ENCODE assay signal across 16 cellular contexts in the genomic region with DNA sequence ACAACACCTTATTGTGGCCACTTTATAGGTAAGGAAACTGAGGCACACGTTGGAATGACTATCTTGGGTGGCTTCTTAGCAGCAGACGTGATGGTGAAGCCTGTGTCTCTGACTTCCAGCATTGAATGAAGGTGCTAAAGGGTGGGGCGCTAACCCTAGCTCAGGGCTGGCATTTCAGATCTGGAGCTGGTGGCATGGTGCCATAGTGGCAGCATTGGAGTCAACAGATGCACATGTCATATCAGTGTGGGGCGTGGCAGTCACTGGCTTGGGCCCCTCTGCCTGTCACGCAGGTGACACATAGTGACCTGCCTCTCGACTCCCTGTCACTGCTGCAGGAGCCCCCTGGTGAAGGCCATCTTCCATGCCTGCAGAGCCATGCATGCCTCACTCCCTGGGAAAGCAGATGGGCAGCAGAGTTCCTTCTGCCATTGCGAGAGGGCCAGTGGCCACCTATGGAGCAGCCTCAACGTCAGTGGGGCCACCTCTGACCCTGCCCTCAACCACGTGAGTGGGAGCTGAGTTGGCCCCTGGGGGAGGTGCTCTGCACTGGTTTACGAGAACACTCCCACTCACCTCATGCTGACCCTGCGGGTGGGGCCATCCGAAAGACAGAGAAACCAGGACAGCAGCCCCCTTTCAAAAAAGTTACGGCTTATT. TPM values are rescaled to one million over a fixed set of nuclear protein-coding genes. Genes with fewer than 3 reads are reported as not detected.
DNase-seq lines count a peak whose midpoint lies in the region; ATAC-seq and TF ChIP-seq lines count a peak whose summit lies in the region.
"Had no signal": no experiment of that assay in that cellular context is flagged by ENCODE, and none has a peak within 500 bp of the region (broad histone marks: within the 10 kb centered on the region; RNA-seq: fewer than 3 reads in every experiment).

No MANE protein-coding gene starts in this region.

- 66 to 82% (median 77%) methylated on average over 10 to 13 of the region's 13 CpGs for WGBS in heart left ventricle, 4 donors

- no peak for TF ChIP-seq POLR2A in heart left ventricle (IDR thresholded peaks at IDR 0.05)

- peaks cover 0 to 99% (median 91%) of the 10 kb centered on the region in 9 donors for H3K36me3 ChIP-seq in heart left ventricle

- no peak overlapping the region for H3K4me3 Mint-ChIP-seq in stimulated activated effector memory CD8-positive, alpha-beta T cell treated with anti-CD3 and anti-CD28 coated beads, Interleukin-12 subunit alpha, Interleukin-12 subunit beta, amount 100 ng/mL, for 72 hours
- no peak overlapping the region for H3K4me3 Mint-ChIP-seq in effector memory CD8-positive, alpha-beta T cell
- H3K4me3 Mint-ChIP-seq: CD4-positive, alpha-beta T cell; H9 had no signal

- peaks cover 0 to 44% (median 14%) of the 10 kb centered on the region in 12 donors for H3K4me1 ChIP-seq in heart left ventricle
- H3K4me1 ChIP-seq: BE2C had no signal

- no peaks in the 10 kb centered on the region for H3K27me3 Mint-ChIP-seq in effector memory CD8-positive, alpha-beta T cell
- H3K27me3 Mint-ChIP-seq: CD4-positive, alpha-beta T cell had no signal

- H3K9me3 ChIP-seq in heart left ventricle: no peaks in the 10 kb centered on the region
- H3K9me3 ChIP-seq: BE2C had no signal

- no peaks in the 10 kb centered on the region for H3K27me3 ChIP-seq in heart left ventricle
- H3K27me3 ChIP-seq: BE2C had no signal

- DNase-seq in Right ventricle myocardium inferior (ENCODE audit: missing footprints): peak; percentile 78
- no peak for DNase-seq in cardiac septum (ENCODE audit: low spot score)
- peak in 3 of 5 donors; percentile 52 to 76 (median 69) for DNase-seq in heart left ventricle
- peak; percentile 69 for DNase-seq in myocyte (ENCODE audit: low read depth)
- DNase-seq in stimulated activated effector memory CD8-positive, alpha-beta T cell treated with anti-CD3 and anti-CD28 coated beads, Interleukin-12 subunit alpha, Interleukin-12 subunit beta, amount 100 ng/mL, for 72 hours (ENCODE audit: low spot score in 2 of 2): no peak
- DNase-seq in effector memory CD8-positive, alpha-beta T cell: no peak
- DNase-seq in germinal center (ENCODE audit: low spot score): no peak
- DNase-seq: 8988T; BE2C; CD4-positive, alpha-beta T cell; DMS53; H9; NCI-H187 treated with DMSO at 0.1 percent for 48 hours; NCI-H446; NK-92 treated with Interleukin-12 subunit alpha and Interleukin-12 subunit beta, amount 100 ng/mL, for 24 hours had no signal

- H3K9me3 Mint-ChIP-seq in stimulated activated effector memory CD8-positive, alpha-beta T cell treated with anti-CD3 and anti-CD28 coated beads, Interleukin-12 subunit alpha, Interleukin-12 subunit beta, amount 100 ng/mL, for 72 hours: no peaks in the 10 kb centered on the region
- H3K9me3 Mint-ChIP-seq in effector memory CD8-positive, alpha-beta T cell: no peaks in the 10 kb centered on the region
- H3K9me3 Mint-ChIP-seq: CD4-positive, alpha-beta T cell; H9 had no signal

- no peak overlapping the region for H3K4me3 ChIP-seq in heart left ventricle

- H3K36me3 Mint-ChIP-seq in stimulated activated effector memory CD8-positive, alpha-beta T cell treated with anti-CD3 and anti-CD28 coated beads, Interleukin-12 subunit alpha, Interleukin-12 subunit beta, amount 100 ng/mL, for 72 hours: peaks cover 97% of the 10 kb centered on the region
- H3K36me3 Mint-ChIP-seq in effector memory CD8-positive, alpha-beta T cell (ENCODE audit: insufficient read depth): peaks cover 38% of the 10 kb centered on the region

- peak overlapping the region in 9 of 12 donors; percentile 9 to 90 (median 71) for H3K27ac ChIP-seq in heart left ventricle

- peak overlapping the region; percentile 12 for H3K27ac Mint-ChIP-seq in stimulated activated effector memory CD8-positive, alpha-beta T cell treated with anti-CD3 and anti-CD28 coated beads, Interleukin-12 subunit alpha, Interleukin-12 subunit beta, amount 100 ng/mL, for 72 hours
- no peak overlapping the region for H3K27ac Mint-ChIP-seq in effector memory CD8-positive, alpha-beta T cell
- H3K27ac Mint-ChIP-seq: CD4-positive, alpha-beta T cell; H9 had no signal

- TF ChIP-seq CTCF in heart left ventricle (IDR thresholded peaks at IDR 0.05): no peak

- H3K4me1 Mint-ChIP-seq in stimulated activated effector memory CD8-positive, alpha-beta T cell treated with anti-CD3 and anti-CD28 coated beads, Interleukin-12 subunit alpha, Interleukin-12 subunit beta, amount 100 ng/mL, for 72 hours: peaks cover 10% of the 10 kb centered on the region
- H3K4me1 Mint-ChIP-seq in effector memory CD8-positive, alpha-beta T cell (ENCODE audit: low read depth in 2 of 2): peaks cover 0 to 11% of the 10 kb centered on the region in 2 donors
- H3K4me1 Mint-ChIP-seq: H9 had no signal

- peak; percentile 42 for ATAC-seq in Right ventricle myocardium inferior
- ATAC-seq in heart left ventricle: peak; percentile 4 to 45 (median 38)
- ATAC-seq in stimulated activated effector memory CD8-positive, alpha-beta T cell treated with anti-CD3 and anti-CD28 coated beads, Interleukin-12 subunit alpha, Interleukin-12 subunit beta, amount 100 ng/mL, for 72 hours: no peak
- no peak for ATAC-seq in effector memory CD8-positive, alpha-beta T cell (replicated peaks)
- no peak for ATAC-seq in GM19351 (IDR thresholded peaks at IDR 0.05; ENCODE audit: unreplicated experiment)

- intact Hi-C loops in Right ventricle myocardium inferior (cut with DNase I): no loop called here
- intact Hi-C loops in cardiac septum (cut with DNase I): loop anchor here (5.0 kb wide), 1 partner anchor 37 kb away; no protein-coding TSS in a partner anchor
- intact Hi-C loops in heart left ventricle (cut with DNase I): loop anchor here in 2 of 10 donors (5.0 to 10.0 kb wide), 2 partner anchors 65 to 68 kb away; partner anchors contain the start of gene SREBF2 (in 2 of the 2)

RNA-seq across cellular contexts. Expression of gene SHISA8, which starts 14.8 kb away (rescaled TPM):
- total RNA-seq in Right ventricle myocardium inferior: 6.8 TPM
- total RNA-seq in cardiac septum: not detected
- 1 to 10 TPM in 4 of 9 donors, under 1 TPM in 5; 0.48 to 4.4 (median 1.00) TPM for total RNA-seq in heart left ventricle
- polyA plus RNA-seq in heart left ventricle: 1 to 10 TPM in 1 of 2 donors, not detected in 1; 1.7 TPM
- total RNA-seq in myocyte: 0.27 TPM in 1 of 2 replicates, not detected in the other
- 0.06 TPM for polyA plus RNA-seq in myocyte (2012)

RNA-seq across cellular contexts. Expression of gene TNFRSF13C, which starts 26.5 kb away (rescaled TPM):
- total RNA-seq in Right ventricle myocardium inferior (1.2 TPM), cardiac septum (0.08 TPM), heart left ventricle (under 1 TPM in 8 of 9 donors, not detected in 1; 0.35 to 0.61 (median 0.44) TPM), myocyte (0.10 and 0.53 TPM in 2 replicates)
- under 1 TPM; 0.07 to 0.34 TPM for polyA plus RNA-seq in heart left ventricle
- polyA plus RNA-seq in myocyte (2012): 0.09 TPM

RNA-seq across cellular contexts. Expression of gene CENPM, which starts 46.8 kb away (rescaled TPM):
- total RNA-seq in Right ventricle myocardium inferior: 1.5 TPM
- 0.24 TPM for total RNA-seq in cardiac septum
- 1 to 10 TPM in 2 of 9 donors, under 1 TPM in 3, not detected in 4; 0.21 to 6.9 (median 0.52) TPM for total RNA-seq in heart left ventricle
- under 1 TPM; 0.30 to 0.79 TPM for polyA plus RNA-seq in heart left ventricle
- total RNA-seq in myocyte: 0.64 and 0.88 TPM in 2 replicates
- polyA plus RNA-seq in myocyte (2012): 1.5 TPM

Comparison
In these comparisons a context has a peak if more than half of its experiments do, and no peak if none do; other contexts are left out.
1. DNase-seq: peak in Right ventricle myocardium inferior (single experiment), heart left ventricle (3 of 5) and myocyte (single experiment); none in cardiac septum (single experiment), stimulated activated effector memory CD8-positive, alpha-beta T cell treated with anti-CD3 and anti-CD28 coated beads, Interleukin-12 subunit alpha, Interleukin-12 subunit beta, amount 100 ng/mL, for 72 hours (0 of 2), effector memory CD8-positive, alpha-beta T cell (0 of 3) and germinal center (single experiment).
2. ATAC-seq: peak in Right ventricle myocardium inferior (single experiment) and heart left ventricle (4 of 4); none in stimulated activated effector memory CD8-positive, alpha-beta T cell treated with anti-CD3 and anti-CD28 coated beads, Interleukin-12 subunit alpha, Interleukin-12 subunit beta, amount 100 ng/mL, for 72 hours (single experiment), effector memory CD8-positive, alpha-beta T cell (single experiment) and GM19351 (single experiment).